In genomic region chr9:37929441-37929895, GRCh38 we compare ENCODE assay signal across 15 cellular contexts. TPM values are rescaled to one million over a fixed set of nuclear protein-coding genes. Genes with fewer than 3 reads are reported as not detected.
DNase-seq lines count a peak whose midpoint lies in the region; ATAC-seq and TF ChIP-seq lines count a peak whose summit lies in the region.
"Had no signal": no experiment of that assay in that cellular context is flagged by ENCODE, and none has a peak within 500 bp of the region (broad histone marks: within the 10 kb centered on the region; RNA-seq: fewer than 3 reads in every experiment).

No MANE protein-coding gene starts in this region.

- peaks cover 0 to 3% of the 10 kb centered on the region in 2 donors for H3K4me1 Mint-ChIP-seq in natural killer cell treated with Interleukin-12 subunit alpha and Interleukin-12 subunit beta and Interleukin-15 and Interleukin-18, amount 100 ng/mL, for 72 hours (ENCODE audit: low read depth in 2 of 2)

- peaks cover 29% of the 10 kb centered on the region for H3F3A ChIP-seq in SK-N-SH (replicated peaks; ENCODE audit: insufficient read depth)

- no peak overlapping the region for H3K4me2 ChIP-seq in SK-N-SH
- H3K4me2 ChIP-seq: A549, KMS-11 had no signal

- ATAC-seq in Right ventricle myocardium inferior = no peak
- ATAC-seq in HG03280 (IDR thresholded peaks at IDR 0.05; ENCODE audit: unreplicated experiment) = no peak
- ATAC-seq in natural killer cell treated with Interleukin-12 subunit alpha and Interleukin-12 subunit beta and Interleukin-15 and Interleukin-18, amount 100 ng/mL, for 72 hours = no peak
- ATAC-seq: A549, T-helper 17 cell had no signal

- H3K4me1 ChIP-seq in right atrium auricular region (peaks cover 0 to 39% of the 10 kb centered on the region in 2 donors), SK-N-SH (ENCODE audit: control insufficient read depth in 1 of 2, insufficient read depth in 2 of 2, low read depth in 1 of 2, low read length in 1 of 2) (peaks cover 15 to 65% of the 10 kb centered on the region in 2 experiments; a peak in 3 of 4 replicates)
- H3K4me1 ChIP-seq: breast epithelium had no signal

- H3K27ac Mint-ChIP-seq in natural killer cell treated with Interleukin-12 subunit alpha and Interleukin-12 subunit beta and Interleukin-15 and Interleukin-18, amount 100 ng/mL, for 72 hours = no peak overlapping the region
- H3K27ac Mint-ChIP-seq: activated CD4-positive, alpha-beta memory T cell treated with anti-CD3 and anti-CD28 coated beads, Interleukin-2, amount 10 ng/mL, durations not matched to agents 7 days and 5 days; T-helper 17 cell; type B pancreatic cell had no signal

- 0 out of 4 replicates have a peak, but pooled peaks of 1 of the 2 experiments have one; percentile 33 for TF ChIP-seq EP300 in SK-N-SH (IDR thresholded peaks at IDR 0.05; ENCODE audit: borderline replicate concordance in 1 of 2, low read depth in 1 of 2, low read length in 1 of 2)

- H3K27ac ChIP-seq in right atrium auricular region (no peak overlapping the region), SK-N-SH (ENCODE audit: low read depth in 2 of 2, low read length in 1 of 2) (peak overlapping the region; percentile 68 to 88)
- H3K27ac ChIP-seq: breast epithelium, KMS-11 had no signal

- intact Hi-C loops in Right ventricle myocardium inferior (cut with DNase I) = loop anchor here (5.0 kb wide), 1 partner anchor 38 kb away; no protein-coding TSS in a partner anchor

- no peak for TF ChIP-seq RAD21 in SK-N-SH (IDR thresholded peaks at IDR 0.05; ENCODE audit: low read length)

- H3K4me3 ChIP-seq in right atrium auricular region = no peak overlapping the region
- no peak overlapping the region for H3K4me3 ChIP-seq in SK-N-SH (ENCODE audit: low read depth in 2 of 2, low read length in 1 of 2)
- H3K4me3 ChIP-seq: A549, breast epithelium had no signal

- peaks cover 93% of the 10 kb centered on the region for H3K79me2 ChIP-seq in SK-N-SH (ENCODE audit: insufficient read depth)

- no peaks in the 10 kb centered on the region for H3K36me3 Mint-ChIP-seq in natural killer cell treated with Interleukin-12 subunit alpha and Interleukin-12 subunit beta and Interleukin-15 and Interleukin-18, amount 100 ng/mL, for 72 hours

- no peaks in the 10 kb centered on the region for H3K9me3 ChIP-seq in right atrium auricular region
- 0 out of 2 replicates have a peak, but pooled peaks cover 4% of the 10 kb centered on the region for H3K9me3 ChIP-seq in SK-N-SH
- H3K9me3 ChIP-seq: breast epithelium had no signal

- POLR2A ChIA-PET in SK-N-SH (lab: Yijun Ruan, JAX) = interaction anchor here (1.2 kb wide), 1 partner anchor 12 kb away, joined by 3 read pairs; no protein-coding TSS in a partner anchor

- no peak overlapping the region for H2AFZ ChIP-seq in SK-N-SH (ENCODE audit: low read depth)

- no peak for TF ChIP-seq CTCF in right atrium auricular region (IDR thresholded peaks at IDR 0.05)
- no peak for TF ChIP-seq CTCF in SK-N-SH (IDR thresholded peaks at IDR 0.05)

- DNase-seq in Right ventricle myocardium inferior (ENCODE audit: missing footprints) = peak; percentile 41
- DNase-seq in right atrium auricular region (ENCODE audit: low spot score) = no peak
- no peak for DNase-seq in SK-N-SH
- peak; percentile 40 for DNase-seq in fibroblast of gingiva (ENCODE audit: low read depth)
- peak; percentile 67 for DNase-seq in stromal cell of bone marrow (ENCODE audit: low read depth)
- no peak for DNase-seq in natural killer cell treated with Interleukin-12 subunit alpha and Interleukin-12 subunit beta and Interleukin-15 and Interleukin-18, amount 100 ng/mL, for 72 hours (ENCODE audit: low spot score)
- DNase-seq in DMS153 treated with DMSO at 0.1 percent for 48 hours (lab: John Stamatoyannopoulos, UW; ENCODE audit: unreplicated experiment) = no peak
- DNase-seq: activated CD4-positive, alpha-beta memory T cell treated with anti-CD3 and anti-CD28 coated beads, Interleukin-2, amount 10 ng/mL, durations not matched to agents 7 days and 5 days; activated effector memory CD4-positive, alpha-beta T cell treated with Interleukin-2 at 50 U/mL for 16 hours; T-helper 17 cell had no signal

- no peak overlapping the region for H3K9ac ChIP-seq in SK-N-SH
- H3K9ac ChIP-seq: KMS-11 had no signal

- CTCF ChIA-PET in SK-N-SH (lab: Yijun Ruan, JAX) = interaction anchor here (0.5 to 1.9 kb wide), 4 partner anchors 9 to 157 kb away, joined by 3 to 16 read pairs (median 4); no protein-coding TSS in a partner anchor

- H4K20me1 ChIP-seq in SK-N-SH (ENCODE audit: insufficient read depth) = peaks cover 3% of the 10 kb centered on the region; the same call in 1 of the 2 replicates

- H3K4me3 Mint-ChIP-seq in natural killer cell treated with Interleukin-12 subunit alpha and Interleukin-12 subunit beta and Interleukin-15 and Interleukin-18, amount 100 ng/mL, for 72 hours = no peak overlapping the region
- H3K4me3 Mint-ChIP-seq: activated CD4-positive, alpha-beta memory T cell treated with anti-CD3 and anti-CD28 coated beads, Interleukin-2, amount 10 ng/mL, durations not matched to agents 7 days and 5 days; T-helper 17 cell; type B pancreatic cell had no signal

- H3K27me3 Mint-ChIP-seq in natural killer cell treated with Interleukin-12 subunit alpha and Interleukin-12 subunit beta and Interleukin-15 and Interleukin-18, amount 100 ng/mL, for 72 hours = no peaks in the 10 kb centered on the region
- H3K27me3 Mint-ChIP-seq: activated CD4-positive, alpha-beta memory T cell treated with anti-CD3 and anti-CD28 coated beads, Interleukin-2, amount 10 ng/mL, durations not matched to agents 7 days and 5 days; type B pancreatic cell had no signal

- H3K36me3 ChIP-seq in right atrium auricular region (no peaks in the 10 kb centered on the region), SK-N-SH (replicated peaks in 1 of 2; ENCODE audit: control insufficient read depth in 1 of 2, insufficient read depth in 2 of 2, low read length in 1 of 2) (peaks cover 14 to 26% of the 10 kb centered on the region in 2 experiments)
- H3K36me3 ChIP-seq: breast epithelium had no signal

- WGBS in SK-N-SH (ENCODE audit: low lambda C conversion rate) = 63% methylated on average over 11 of the region's 11 CpGs

- H3K9me3 Mint-ChIP-seq in natural killer cell treated with Interleukin-12 subunit alpha and Interleukin-12 subunit beta and Interleukin-15 and Interleukin-18, amount 100 ng/mL, for 72 hours = no peaks in the 10 kb centered on the region
- H3K9me3 Mint-ChIP-seq: type B pancreatic cell had no signal

- no peaks in the 10 kb centered on the region for H3K9me2 ChIP-seq in SK-N-SH

- H3K27me3 ChIP-seq in right atrium auricular region = no peaks in the 10 kb centered on the region
- H3K27me3 ChIP-seq in SK-N-SH (ENCODE audit: insufficient read depth) = no peaks in the 10 kb centered on the region
- H3K27me3 ChIP-seq: breast epithelium had no signal

TF ChIP-seq in SK-N-SH, 30 proteins besides CTCF, POLR2A, EP300 and RAD21 (continues in another document):
- TF ChIP-seq MEF2A (IDR thresholded peaks at IDR 0.05; ENCODE audit: borderline replicate concordance, low read depth) = no peak
- TF ChIP-seq CHD2 (IDR thresholded peaks at IDR 0.05; ENCODE audit: low read length, partially characterized antibody) = no peak
- TF ChIP-seq YY1 (IDR thresholded peaks at IDR 0.05; ENCODE audit: low read depth) = no peak
- no peak for TF ChIP-seq RXRA (IDR thresholded peaks at IDR 0.05; ENCODE audit: borderline replicate concordance, low read depth)
- TF ChIP-seq JUND (IDR thresholded peaks at IDR 0.05) = 0 out of 2 replicates have a peak, but pooled peaks have one; percentile 33
- no peak for TF ChIP-seq ELF1 (IDR thresholded peaks at IDR 0.05)
- TF ChIP-seq FOXM1 (IDR thresholded peaks at IDR 0.05; ENCODE audit: low read depth) = no peak
- no peak for TF ChIP-seq SIN3A (IDR thresholded peaks at IDR 0.05; ENCODE audit: borderline replicate concordance, low read depth, low read length)
- no peak for TF ChIP-seq TAF1 (IDR thresholded peaks at IDR 0.05; ENCODE audit: borderline replicate concordance, low read depth, low read length)
- no peak for TF ChIP-seq NRF1 (IDR thresholded peaks at IDR 0.05; ENCODE audit: low read depth, low read length)
- no peak for TF ChIP-seq RCOR1 (IDR thresholded peaks at IDR 0.05; ENCODE audit: low read length)
- TF ChIP-seq FOSL2 (IDR thresholded peaks at IDR 0.05; ENCODE audit: borderline replicate concordance, low read depth) = peak; percentile 47; the same call in 1 of the 2 replicates
- TF ChIP-seq NFIC (IDR thresholded peaks at IDR 0.05; ENCODE audit: borderline replicate concordance) = no peak
- TF ChIP-seq REST (IDR thresholded peaks at IDR 0.05; ENCODE audit: low read depth, low read length) = no peak
- TF ChIP-seq TEAD4 (IDR thresholded peaks at IDR 0.05; ENCODE audit: borderline replicate concordance, insufficient read depth) = no peak

RNA-seq across cellular contexts. Expression of gene SLC25A51, which starts 25.5 kb away (rescaled TPM):
- total RNA-seq in Right ventricle myocardium inferior (22.0 TPM), right atrium auricular region (10 to 100 TPM; 23.5 to 27.1 TPM)
- polyA plus RNA-seq in SK-N-SH (2012; rRNA removed) = 13.3 and 14.9 TPM in 2 replicates
- polyA plus RNA-seq in SK-N-SH (2012; cell fraction: cytosol; rRNA removed) = 13.0 and 16.1 TPM in 2 replicates
- 15.7 and 22.1 TPM in 2 replicates for polyA plus RNA-seq in SK-N-SH (2012; cell fraction: nucleus; rRNA removed)
- total RNA-seq in natural killer cell treated with Interleukin-12 subunit alpha and Interleukin-12 subunit beta and Interleukin-15 and Interleukin-18, amount 100 ng/mL, for 72 hours = 10 to 100 TPM; 28.7 to 34.7 TPM

Comparison
In these comparisons a context has a peak if more than half of its experiments do, and no peak if none do; other contexts are left out.
1. DNase-seq: peak in Right ventricle myocardium inferior (single experiment), fibroblast of gingiva (single experiment) and stromal cell of bone marrow (single experiment); none in right atrium auricular region (single experiment), SK-N-SH (single experiment), natural killer cell treated with Interleukin-12 subunit alpha and Interleukin-12 subunit beta and Interleukin-15 and Interleukin-18, amount 100 ng/mL, for 72 hours (single experiment) and DMS153 treated with DMSO at 0.1 percent for 48 hours (single experiment).
2. H3K27ac ChIP-seq: peak in SK-N-SH (2 of 2); none in right atrium auricular region (0 of 2).